In the genomic region with DNA sequence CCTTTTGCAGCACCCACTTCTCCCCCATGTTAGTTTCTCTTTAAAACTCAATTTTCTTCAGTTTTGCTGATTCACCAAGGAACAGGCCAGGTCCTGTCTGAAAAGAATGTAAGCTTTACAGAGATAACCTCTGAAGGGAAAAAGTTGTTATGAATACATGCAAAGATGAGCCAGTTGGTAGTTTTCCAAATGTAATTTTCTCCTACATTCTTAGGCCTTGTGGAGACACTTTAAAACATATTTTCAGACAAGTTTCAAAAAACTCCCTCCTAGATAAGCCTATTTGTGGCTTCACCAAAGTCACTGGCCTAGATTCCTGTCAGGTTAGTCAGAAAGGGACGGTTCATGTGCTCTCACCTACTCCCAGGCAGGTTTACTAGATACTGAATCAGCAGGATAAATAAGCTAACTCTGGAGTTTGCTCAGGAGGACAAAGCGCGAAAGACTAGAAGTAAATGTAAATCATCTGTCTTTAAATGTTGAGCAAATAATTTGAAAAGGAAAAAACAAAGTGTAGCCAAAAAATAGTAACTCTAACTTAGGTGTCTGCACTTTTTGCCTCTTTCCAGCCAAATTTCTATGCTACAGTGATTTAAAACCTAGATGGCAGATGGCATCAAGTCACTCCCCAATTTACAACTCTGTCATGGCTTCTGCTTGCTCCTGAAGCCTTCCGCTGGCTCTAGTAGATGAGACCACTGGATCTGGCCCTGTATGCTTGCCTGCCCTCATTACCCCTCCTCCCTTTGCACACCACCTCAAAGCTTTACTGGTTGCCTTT, we compare ENCODE assay signal across 10 cellular contexts. TPM values are rescaled to one million over a fixed set of nuclear protein-coding genes. Genes with fewer than 3 reads are reported as not detected.
A peak's percentile ranks its signal among the peaks of the same experiment; 100 is the strongest.
DNase-seq lines count a peak whose midpoint lies in the region; ATAC-seq and TF ChIP-seq lines count a peak whose summit lies in the region.
"Had no signal": no experiment of that assay in that cellular context is flagged by ENCODE, and none has a peak within 500 bp of the region (broad histone marks: within the 10 kb centered on the region; RNA-seq: fewer than 3 reads in every experiment).

No MANE protein-coding gene starts in this region.

- H3K27ac ChIP-seq in Panc1 (ENCODE audit: low read length): peak overlapping the region; percentile 87
- H3K27ac ChIP-seq in psoas muscle: peak overlapping the region; percentile 43

- no peaks in the 10 kb centered on the region for H3K36me3 ChIP-seq in Panc1 (ENCODE audit: control insufficient read depth, insufficient read depth, low read length)
- no peaks in the 10 kb centered on the region for H3K36me3 ChIP-seq in psoas muscle (ENCODE audit: insufficient read depth in 1 of 2, low read depth in 1 of 2)

- POLR2A ChIA-PET in Panc1 (lab: Charles Lee): interaction anchor here (0.6 kb wide), 1 partner anchor 461 kb away, joined by 5 read pairs; no protein-coding TSS in a partner anchor

- H3K4me1 ChIP-seq in Panc1 (ENCODE audit: control insufficient read depth, insufficient read depth, low read length) (peaks cover 29% of the 10 kb centered on the region), psoas muscle (peaks cover 15% of the 10 kb centered on the region)

- H3K9me3 ChIP-seq in Panc1 (ENCODE audit: control insufficient read depth, insufficient read depth, low read depth, low read length): no peaks in the 10 kb centered on the region
- no peaks in the 10 kb centered on the region for H3K9me3 ChIP-seq in psoas muscle

- 0 out of 4 replicates have a peak overlapping the region, but pooled peaks of 1 of the 2 experiments have one; percentile 4 for H3K4me3 ChIP-seq in Panc1 (ENCODE audit: low read depth in 2 of 2, low read length in 2 of 2)
- H3K4me3 ChIP-seq in psoas muscle: no peak overlapping the region

- TF ChIP-seq CTCF in Panc1 (IDR thresholded peaks at IDR 0.05): no peak
- TF ChIP-seq CTCF in psoas muscle (IDR thresholded peaks at IDR 0.05): no peak

- CTCF ChIA-PET in Panc1 (lab: Charles Lee): interaction anchor here (0.5 kb wide), 1 partner anchor 64 kb away, joined by 7 read pairs; no protein-coding TSS in a partner anchor

- H3K27me3 ChIP-seq in Panc1 (ENCODE audit: control insufficient read depth, insufficient read depth, low read length) (no peaks in the 10 kb centered on the region), psoas muscle (ENCODE audit: insufficient read depth in 3 of 3, low read length in 2 of 3) (no peaks in the 10 kb centered on the region)

- intact Hi-C loops in Panc1 (cut with micrococcal nuclease; ENCODE audit: unreplicated experiment) (no loop called here), psoas muscle (cut with DNase I) (no loop called here), Right ventricle myocardium inferior (cut with DNase I) (loop anchor here (10.0 kb wide), 1 partner anchor 459 kb away; no protein-coding TSS in a partner anchor)

- ATAC-seq in Panc1 (peak; percentile 75), esophagus mucosa (peak; percentile 80), psoas muscle (no peak), GM21423 (IDR thresholded peaks at IDR 0.05; ENCODE audit: unreplicated experiment) (no peak), Right ventricle myocardium inferior (no peak)
- ATAC-seq: activated CD4-positive, CD25-positive, alpha-beta regulatory T cell treated with anti-CD3 and anti-CD28 coated beads, Interleukin-2, amount 50 U/mL, for 24 hours had no signal

- in situ Hi-C loops in Panc1 (cut with HindIII; ENCODE audit: low pct_unique_long_range_greater_than_20kb, low sequenced_read_pairs): no loop called here

- WGBS in psoas muscle, 3 donors: 87 to 90% (median 89%) methylated on average over 4 of the region's 4 CpGs

- no TSS peak for BruUV-seq in Panc1 (replicated peaks; lab: Mats Ljungman, UMichigan)

- DNase-seq in GM03348 (ENCODE audit: low spot score) (peak; percentile 48), Panc1 (ENCODE audit: low read depth, low spot score) (peak; percentile 69), psoas muscle (no peak), Right ventricle myocardium inferior (ENCODE audit: missing footprints) (no peak)
- no peak for DNase-seq in activated CD4-positive, alpha-beta T cell treated with anti-CD3 and anti-CD28 coated beads, Interleukin-2, amount 50 U/mL, for 48 hours
- no peak for DNase-seq in activated CD8-positive, alpha-beta memory T cell treated with anti-CD3 and anti-CD28 coated beads for 24 hours
- DNase-seq: NCI-H1436 treated with DMSO at 0.1 percent for 48 hours had no signal

RNA-seq across cellular contexts. Expression of gene ATP6V1E1, which starts 4.9 kb away (rescaled TPM):
- total RNA-seq in Panc1 (2021; ENCODE audit: unreplicated experiment): 136 TPM
- polyA plus RNA-seq in Panc1 (2012; ENCODE audit: insufficient read length): 110 TPM
- total RNA-seq in esophagus mucosa: 87.6 TPM
- 100 to 1,000 TPM; 122 to 185 (median 142) TPM for total RNA-seq in psoas muscle
- 100 to 1,000 TPM; 158 to 263 (median 210) TPM for polyA plus RNA-seq in psoas muscle
- 200 TPM for total RNA-seq in Right ventricle myocardium inferior

RNA-seq across cellular contexts. Expression of gene BCL2L13, which starts 5.2 kb away (rescaled TPM):
- 44.0 TPM for total RNA-seq in Panc1 (2021; ENCODE audit: unreplicated experiment)
- 25.7 TPM for polyA plus RNA-seq in Panc1 (2012; ENCODE audit: insufficient read length)
- total RNA-seq in esophagus mucosa: 34.0 TPM
- total RNA-seq in psoas muscle: 100 to 1,000 TPM; 123 to 201 (median 130) TPM
- 100 to 1,000 TPM in 1 of 3 donors, 10 to 100 TPM in 2; 67.0 to 165 (median 89.0) TPM for polyA plus RNA-seq in psoas muscle
- total RNA-seq in Right ventricle myocardium inferior: 95.9 TPM

Comparison
In these comparisons a context has a peak if more than half of its experiments do, and no peak if none do; other contexts are left out.
1. DNase-seq: peak in GM03348 (single experiment) and Panc1 (single experiment); none in psoas muscle (0 of 2), activated CD4-positive, alpha-beta T cell treated with anti-CD3 and anti-CD28 coated beads, Interleukin-2, amount 50 U/mL, for 48 hours (0 of 2), activated CD8-positive, alpha-beta memory T cell treated with anti-CD3 and anti-CD28 coated beads for 24 hours (single experiment) and Right ventricle myocardium inferior (single experiment).
2. ATAC-seq: peak in Panc1 (single experiment) and esophagus mucosa (single experiment); none in psoas muscle (0 of 4), GM21423 (single experiment) and Right ventricle myocardium inferior (single experiment).